Comparison of ENCODE assay signal across 8 cellular contexts in genomic region chr14:101117543-101117942, GRCh38.
"Had no signal": no experiment of that assay in that cellular context is flagged by ENCODE, and none has a peak within 500 bp of the region (broad histone marks: within the 10 kb centered on the region; RNA-seq: fewer than 3 reads in every experiment).

No MANE protein-coding gene starts in this region.

- ATAC-seq: HCT116, K562 had no signal

- H3K9ac ChIP-seq: GM23248 had no signal

- DNase-seq: GM23248, GOT3, H7, KG1 had no signal

- H3K27ac ChIP-seq: GM23248 had no signal

- FAIRE-seq: HTR-8/SVneo, K562 had no signal

- H3K4me1 ChIP-seq: HAP-1 had no signal

- H3K9me3 ChIP-seq: HAP-1 had no signal

- H3K4me3 ChIP-seq: GM23248, HAP-1, K562 had no signal

- H2AFZ ChIP-seq: GM23248 had no signal

- H3K36me3 ChIP-seq: HAP-1 had no signal
